In the genomic region with DNA sequence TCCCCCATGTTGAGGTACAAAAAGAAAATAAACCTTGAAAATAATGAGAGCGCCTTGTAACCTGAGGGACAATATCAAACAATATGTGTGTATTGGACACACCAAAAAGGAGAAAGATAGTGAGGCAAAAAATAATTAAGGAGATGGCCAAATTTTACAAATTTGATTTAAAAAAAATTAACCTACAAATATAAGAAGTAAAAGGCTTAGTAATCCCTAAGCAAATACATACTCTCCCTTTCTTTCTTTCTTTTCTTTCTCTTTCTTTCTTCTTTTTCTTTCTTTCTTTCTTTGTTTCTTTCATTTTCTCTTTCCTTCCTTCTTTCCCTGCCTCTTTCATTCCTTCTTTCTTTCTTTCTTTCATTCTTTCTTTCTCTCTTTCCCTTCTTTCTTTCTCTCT, we compare ENCODE assay signal across 25 cellular contexts.
"Had no signal": no experiment of that assay in that cellular context is flagged by ENCODE, and none has a peak within 500 bp of the region (broad histone marks: within the 10 kb centered on the region; RNA-seq: fewer than 3 reads in every experiment).

No MANE protein-coding gene starts in this region.

- H3K27ac ChIP-seq: coronary artery, dorsolateral prefrontal cortex, epithelial cell of prostate, esophagus squamous epithelium, gastrocnemius medialis, heart right ventricle, left lung, lower lobe of right lung had no signal

- H3K27me3 ChIP-seq: dorsolateral prefrontal cortex, esophagus squamous epithelium, gastrocnemius medialis, heart right ventricle, left lung had no signal

- DNase-seq: dermis blood vessel endothelial cell; dorsolateral prefrontal cortex; effector CD4-positive, alpha-beta T cell; effector memory CD4-positive, alpha-beta T cell; erythroblast; esophagus squamous epithelium; foreskin fibroblast; foreskin melanocyte; gastrocnemius medialis; glutamatergic neuron; head of caudate nucleus; heart right ventricle; hippocampal formation; left cardiac atrium; left lung; left ventricle myocardium superior; lower lobe of right lung; mesenchymal stem cell; mucosa of descending colon; naive B cell had no signal

- H3K36me3 ChIP-seq: esophagus squamous epithelium, gastrocnemius medialis, heart right ventricle, left lung, lower lobe of right lung had no signal

- H3K4me1 ChIP-seq: esophagus squamous epithelium, gastrocnemius medialis, heart right ventricle, left lung, lower lobe of right lung had no signal

- ATAC-seq: esophagus mucosa, gastrocnemius medialis, heart right ventricle, left cardiac atrium, left lung, left ventricle myocardium superior, lower lobe of right lung, mucosa of descending colon had no signal

- FAIRE-seq: endothelial cell of umbilical vein, keratinocyte had no signal

- H3K9me3 ChIP-seq: esophagus squamous epithelium, gastrocnemius medialis, lower lobe of right lung, mucosa of descending colon had no signal

- H3K4me3 ChIP-seq: coronary artery, dorsolateral prefrontal cortex, esophagus squamous epithelium, gastrocnemius medialis, heart right ventricle, left lung, lower lobe of right lung, mucosa of descending colon had no signal
